In genomic region chr2:148944536-148944935, GRCh38 we compare ENCODE assay signal across 19 cellular contexts.
DNase-seq lines count a peak whose midpoint lies in the region; ATAC-seq, FAIRE-seq and TF ChIP-seq lines count a peak whose summit lies in the region.
"Had no signal": no experiment of that assay in that cellular context is flagged by ENCODE, and none has a peak within 500 bp of the region (broad histone marks: within the 10 kb centered on the region; RNA-seq: fewer than 3 reads in every experiment).

No MANE protein-coding gene starts in this region.

- no peaks in the 10 kb centered on the region for H3K9me3 ChIP-seq in SK-N-SH
- H3K9me3 ChIP-seq: BE2C had no signal

- no peak for TF ChIP-seq RAD21 in SK-N-SH (IDR thresholded peaks at IDR 0.05; ENCODE audit: low read length)

- 58% methylated on average over 4 of the region's 4 CpGs for whole genome bisulfite sequencing in SK-N-SH (ENCODE audit: low lambda C conversion rate)

- peaks cover 5 to 10% of the 10 kb centered on the region in 2 experiments for H3K36me3 ChIP-seq in SK-N-SH (replicated peaks in 1 of 2; ENCODE audit: control insufficient read depth in 1 of 2, insufficient read depth in 2 of 2, low read length in 1 of 2)
- H3K36me3 ChIP-seq: BE2C had no signal

- no peak overlapping the region for H2AFZ ChIP-seq in SK-N-SH (ENCODE audit: low read depth)
- H2AFZ ChIP-seq: GM23338 had no signal

- H3K27ac ChIP-seq in SK-N-SH (ENCODE audit: low read depth in 2 of 2, low read length in 1 of 2): no peak overlapping the region

- no peak overlapping the region for H3K4me2 ChIP-seq in SK-N-SH
- H3K4me2 ChIP-seq: GM23338 had no signal

- H3K27me3 ChIP-seq in SK-N-SH (ENCODE audit: insufficient read depth): no peaks in the 10 kb centered on the region
- H3K27me3 ChIP-seq: BE2C had no signal

- no peak for DNase-seq in NCI-H345 treated with DMSO at 0.1 percent for 48 hours (lab: John Stamatoyannopoulos, UW; ENCODE audit: unreplicated experiment)
- DNase-seq in SK-N-SH: no peak
- DNase-seq in NOMO-1 (lab: John Stamatoyannopoulos, UW; ENCODE audit: unreplicated experiment in 2 of 2): no peak
- DNase-seq: ACHN; BE2C; C1 segment of cervical spinal cord; CD4-positive, CD25-positive, alpha-beta regulatory T cell; CD8-positive, alpha-beta memory T cell; COR-L47; HCEC 1CT; IMR-90 had no signal

- H3K9ac ChIP-seq in SK-N-SH: no peak overlapping the region

- H3K4me1 ChIP-seq in SK-N-SH (ENCODE audit: control insufficient read depth in 1 of 2, insufficient read depth in 2 of 2, low read depth in 1 of 2, low read length in 1 of 2): peaks cover 0 to 3% of the 10 kb centered on the region in 2 experiments; a peak in 1 of 4 replicates
- H3K4me1 ChIP-seq: BE2C had no signal

- H3K9me2 ChIP-seq in SK-N-SH: no peaks in the 10 kb centered on the region

- no peak for TF ChIP-seq CTCF in SK-N-SH (IDR thresholded peaks at IDR 0.05)

- no peak overlapping the region for H3K4me3 ChIP-seq in SK-N-SH (ENCODE audit: low read depth in 2 of 2, low read length in 1 of 2)
- H3K4me3 ChIP-seq: GM23338, K562 had no signal

- POLR2A ChIA-PET in SK-N-SH (lab: Yijun Ruan, JAX): no interaction called here

- H3K79me2 ChIP-seq in SK-N-SH (ENCODE audit: insufficient read depth): no peaks in the 10 kb centered on the region

- no peak for TF ChIP-seq EP300 in SK-N-SH (IDR thresholded peaks at IDR 0.05; ENCODE audit: borderline replicate concordance in 1 of 2, low read depth in 1 of 2, low read length in 1 of 2)

- FAIRE-seq in colon (lab: Jason Lieb, UNC): peak; percentile 79
- FAIRE-seq: A204.1, H54, HTR-8/SVneo, K562 had no signal

- CTCF ChIA-PET in SK-N-SH (lab: Yijun Ruan, JAX): interaction anchor here (1.1 to 1.2 kb wide), 2 partner anchors 11 to 31 kb away, joined by 3 read pairs; no protein-coding TSS in a partner anchor

- no peaks in the 10 kb centered on the region for H4K20me1 ChIP-seq in SK-N-SH (ENCODE audit: insufficient read depth)

- ATAC-seq in GM19395 (IDR thresholded peaks at IDR 0.05; ENCODE audit: unreplicated experiment) (peak; percentile 67), HG02870 (IDR thresholded peaks at IDR 0.05; ENCODE audit: unreplicated experiment) (peak; percentile 68)
- ATAC-seq: GM23338, K562 had no signal

- no peaks in the 10 kb centered on the region for H3F3A ChIP-seq in SK-N-SH (replicated peaks; ENCODE audit: insufficient read depth)

TF ChIP-seq in SK-N-SH, 30 proteins besides CTCF, POLR2A, EP300 and RAD21:
- TF ChIP-seq TEAD4 (IDR thresholded peaks at IDR 0.05; ENCODE audit: borderline replicate concordance, insufficient read depth) (no peak), NFIC (IDR thresholded peaks at IDR 0.05; ENCODE audit: borderline replicate concordance) (no peak), FOXJ3 (CRISPR knock-in tag; IDR thresholded peaks at IDR 0.05) (no peak), GATA2 (CRISPR knock-in tag; IDR thresholded peaks at IDR 0.05) (no peak), YY1 (IDR thresholded peaks at IDR 0.05; ENCODE audit: low read depth) (no peak), JUND (IDR thresholded peaks at IDR 0.05) (no peak), USF2 (IDR thresholded peaks at IDR 0.05; ENCODE audit: borderline replicate concordance, low read depth, low read length) (no peak), MXI1 (IDR thresholded peaks at IDR 0.05; ENCODE audit: low read depth, low read length) (no peak), FOSL2 (IDR thresholded peaks at IDR 0.05; ENCODE audit: borderline replicate concordance, low read depth) (no peak), PBX3 (IDR thresholded peaks at IDR 0.05) (no peak), ELF1 (IDR thresholded peaks at IDR 0.05) (no peak), NRF1 (IDR thresholded peaks at IDR 0.05; ENCODE audit: low read depth, low read length) (no peak), TCF12 (IDR thresholded peaks at IDR 0.05) (no peak), CHD2 (IDR thresholded peaks at IDR 0.05; ENCODE audit: low read length, partially characterized antibody) (no peak)
TF ChIP-seq in SK-N-SH: peak in this region for 0.
